ENCODE assay signal across 20 cellular contexts in genomic region chr9:126536131-126536530, GRCh38.
A peak's percentile ranks its signal among the peaks of the same experiment; 100 is the strongest.
DNase-seq lines count a peak whose midpoint lies in the region; ATAC-seq, FAIRE-seq and TF ChIP-seq lines count a peak whose summit lies in the region.
"Had no signal": no experiment of that assay in that cellular context is flagged by ENCODE, and none has a peak within 500 bp of the region (broad histone marks: within the 10 kb centered on the region; RNA-seq: fewer than 3 reads in every experiment).

No MANE protein-coding gene starts in this region.

- in situ Hi-C loops in HepG2 (cut with HindIII; ENCODE audit: extremely low pct_ligation_motif_present, low pct_unique_long_range_greater_than_20kb) = no loop called here
- in situ Hi-C loops in KBM-7 (cut with MboI; ENCODE audit: low pct_unique_long_range_greater_than_20kb, low sequenced_read_pairs) = no loop called here

- H3K4me2 ChIP-seq in HepG2 (ENCODE audit: low read depth, low read length) = no peak overlapping the region

- H3K27me3 ChIP-seq in HepG2 (ENCODE audit: control insufficient read depth in 1 of 2, insufficient read depth in 2 of 2, low read length in 2 of 2) = no peaks in the 10 kb centered on the region
- no peaks in the 10 kb centered on the region for H3K27me3 ChIP-seq in right lobe of liver
- H3K27me3 ChIP-seq in lower lobe of right lung (ENCODE audit: low read depth) = peaks cover 22% of the 10 kb centered on the region
- H3K27me3 ChIP-seq: Peyer's patch had no signal

- TF ChIP-seq RAD21 in HepG2 (CRISPR knock-in tag; IDR thresholded peaks at IDR 0.05) = no peak

- POLR2A ChIA-PET in HepG2 (lab: Yijun Ruan, JAX) = no interaction called here

- TF ChIP-seq EP300 in HepG2 (IDR thresholded peaks at IDR 0.05; ENCODE audit: low read depth in 2 of 2, low read length in 2 of 2) = no peak
- TF ChIP-seq EP300 in HepG2 (CRISPR knock-in tag; IDR thresholded peaks at IDR 0.05; ENCODE audit: borderline replicate concordance) = no peak

- TF ChIP-seq CTCF in HepG2 (CRISPR knock-in tag; IDR thresholded peaks at IDR 0.05) = no peak
- TF ChIP-seq CTCF in right lobe of liver (IDR thresholded peaks at IDR 0.05) = no peak
- no peak for TF ChIP-seq CTCF in lower lobe of right lung (IDR thresholded peaks at IDR 0.05)

- no peaks in the 10 kb centered on the region for H3K36me3 ChIP-seq in HepG2 (replicated peaks in 1 of 2; ENCODE audit: control insufficient read depth in 1 of 2, insufficient read depth in 2 of 2, low read length in 2 of 2)
- no peaks in the 10 kb centered on the region for H3K36me3 ChIP-seq in right lobe of liver
- no peaks in the 10 kb centered on the region for H3K36me3 ChIP-seq in lower lobe of right lung
- H3K36me3 ChIP-seq: Peyer's patch, SJSA1 had no signal

- no peak for FAIRE-seq in HepG2 (lab: Jason Lieb, UNC)
- FAIRE-seq: D721Med, GM19239 had no signal

- CTCF ChIA-PET in HepG2 (lab: Yijun Ruan, JAX; ENCODE audit: low intra/inter-chr PET ratio, low total read pairs) = no interaction called here

- 91% methylated on average over 7 of the region's 7 CpGs for WGBS in HepG2 (ENCODE audit: low lambda C conversion rate)
- WGBS in right lobe of liver (ENCODE audit: insufficient coverage, low coverage, low lambda C conversion rate, missing lambda C conversion rate) = 81% methylated on average over 7 of the region's 7 CpGs

- H3K27ac ChIP-seq in HepG2 (ENCODE audit: extremely low read length, insufficient read depth, low read length) (no peak overlapping the region), right lobe of liver (no peak overlapping the region), lower lobe of right lung (no peak overlapping the region)
- H3K27ac ChIP-seq: C4-2B, Peyer's patch, SJSA1 had no signal

- H4K20me1 ChIP-seq in HepG2 (ENCODE audit: insufficient read depth, low read length) = no peaks in the 10 kb centered on the region

- BruUV-seq in HepG2 (replicated peaks; lab: Mats Ljungman, UMichigan) = no TSS peak

- H2AFZ ChIP-seq in HepG2 (ENCODE audit: low read length) = no peak overlapping the region

- no peaks in the 10 kb centered on the region for H3K9me3 ChIP-seq in HepG2 (ENCODE audit: low read length)
- no peaks in the 10 kb centered on the region for H3K9me3 ChIP-seq in right lobe of liver
- H3K9me3 ChIP-seq in lower lobe of right lung = no peaks in the 10 kb centered on the region
- H3K9me3 ChIP-seq: Peyer's patch, SJSA1 had no signal

- H3K4me1 ChIP-seq in HepG2 (ENCODE audit: insufficient read depth, low read length) (peaks cover 57% of the 10 kb centered on the region), right lobe of liver (no peaks in the 10 kb centered on the region), lower lobe of right lung (peaks cover 10% of the 10 kb centered on the region)
- H3K4me1 ChIP-seq: SJSA1 had no signal

- no peak overlapping the region for H3K9ac ChIP-seq in HepG2 (ENCODE audit: insufficient read depth, low read depth, low read length)

- TF ChIP-seq POLR2A in HepG2 (IDR thresholded peaks at IDR 0.05; ENCODE audit: insufficient read depth in 1 of 2, low read depth in 2 of 2, low read length in 2 of 2) (no peak), right lobe of liver (IDR thresholded peaks at IDR 0.05) (no peak)

- DNase-seq in HepG2 (ENCODE audit: low spot score) (no peak), right lobe of liver (no peak), lower lobe of right lung (peak; percentile 21), sciatic nerve (ENCODE audit: low spot score) (peak; percentile 35), KBM-7 (no peak), kidney glomerular epithelial cell (lab: John Stamatoyannopoulos, UW) (no peak), COLO829 (ENCODE audit: low spot score) (no peak)
- DNase-seq: AML-193, KG1, NCI-H1105, NCI-H146, NCI-H2029, NCI-H226, NCI-H510A treated with DMSO at 0.1 percent for 48 hours, NCI-H82, Peyer's patch had no signal

- ATAC-seq in HepG2 (no peak), right lobe of liver (no peak), lower lobe of right lung (no peak), sciatic nerve (no peak)

- intact Hi-C loops in HepG2 (cut with micrococcal nuclease; ENCODE audit: unreplicated experiment) = no loop called here
- intact Hi-C loops in right lobe of liver (cut with DNase I) = no loop called here
- intact Hi-C loops in lower lobe of right lung (cut with DNase I) = no loop called here
- intact Hi-C loops in sciatic nerve (cut with DNase I) = loop anchor here (5.0 kb wide), 1 partner anchor 1584 kb away; no protein-coding TSS in a partner anchor

- H3K4me3 ChIP-seq in HepG2 (replicated peaks in 1 of 3; ENCODE audit: insufficient read depth in 1 of 3, low read depth in 2 of 3, low read length in 3 of 3) = no peak overlapping the region
- H3K4me3 ChIP-seq in right lobe of liver = no peak overlapping the region
- no peak overlapping the region for H3K4me3 ChIP-seq in lower lobe of right lung
- H3K4me3 ChIP-seq: Peyer's patch, SJSA1 had no signal

- H3K79me2 ChIP-seq in HepG2 (ENCODE audit: insufficient read depth, low read length) = no peaks in the 10 kb centered on the region

TF ChIP-seq in HepG2, 621 proteins besides CTCF, POLR2A, EP300 and RAD21:
- no peak for TF ChIP-seq ZNF672 (CRISPR knock-in tag; IDR thresholded peaks at IDR 0.05)
- no peak for TF ChIP-seq ONECUT2 (CRISPR knock-in tag; IDR thresholded peaks at IDR 0.05)
- no peak for TF ChIP-seq NR2F2 (IDR thresholded peaks at IDR 0.05; ENCODE audit: borderline replicate concordance, low read depth)
- TF ChIP-seq ZKSCAN8 (CRISPR knock-in tag; IDR thresholded peaks at IDR 0.05; ENCODE audit: borderline replicate concordance) = no peak
- TF ChIP-seq ZNF629 (CRISPR knock-in tag; conservative IDR thresholded peaks at IDR 0.05) = peak; percentile 69

Comparison
In these comparisons a context has a peak if more than half of its experiments do, and no peak if none do; other contexts are left out.
1. DNase-seq: peak in lower lobe of right lung (single experiment) and sciatic nerve (single experiment); none in HepG2 (single experiment), right lobe of liver (0 of 3), KBM-7 (single experiment), kidney glomerular epithelial cell (single experiment) and COLO829 (single experiment).